19 cellular contexts compared by ENCODE assay signal in genomic region chr10:42640610-42641229, GRCh38. TPM values are rescaled to one million over a fixed set of nuclear protein-coding genes. Genes with fewer than 3 reads are reported as not detected.
DNase-seq lines count a peak whose midpoint lies in the region; ATAC-seq and TF ChIP-seq lines count a peak whose summit lies in the region.
"Had no signal": no experiment of that assay in that cellular context is flagged by ENCODE, and none has a peak within 500 bp of the region (broad histone marks: within the 10 kb centered on the region; RNA-seq: fewer than 3 reads in every experiment).

No MANE protein-coding gene starts in this region.

- H3K79me1 ChIP-seq in H9 (ENCODE audit: insufficient read depth, low read depth, low read length, poor library complexity, severe bottlenecking) = no peaks in the 10 kb centered on the region

- no peaks in the 10 kb centered on the region for H3K79me2 ChIP-seq in H9 (ENCODE audit: insufficient read depth, low read length)

- POLR2A ChIA-PET in RWPE1 (lab: Yijun Ruan, JAX; ENCODE audit: low non-redundant PET) = interaction anchor here (0.6 to 1.1 kb wide), 3 partner anchors 18 to 140 kb away, joined by 3 read pairs; no protein-coding TSS in a partner anchor

- no peak overlapping the region for H3K27ac ChIP-seq in H9 (ENCODE audit: insufficient read length, low read depth, low read length)
- peak overlapping the region; percentile 34; the same call in 1 of the 2 replicates for H3K27ac ChIP-seq in RWPE1
- H3K27ac ChIP-seq in esophagus squamous epithelium = peak overlapping the region in 3 of 4 donors; percentile 58 to 77 (median 68)
- peak overlapping the region in 1 of 2 donors; percentile 37 for H3K27ac ChIP-seq in prostate gland
- H3K27ac ChIP-seq: BLaER1, cardiac muscle cell had no signal

- intact Hi-C loops in esophagus squamous epithelium (cut with DNase I) (no loop called here), prostate gland (cut with DNase I) (no loop called here)

- H3K27ac Mint-ChIP-seq in H9 = no peak overlapping the region
- H3K27ac Mint-ChIP-seq: activated naive CD8-positive, alpha-beta T cell; memory B cell; stimulated activated naive B cell treated with anti-CD40 and anti-IgM and Interleukin-4, amounts not matched to agents 10 μg/mL and 1 μg/mL and 100 μg/mL, for 72 hours had no signal

- no peak overlapping the region for H3K4me2 ChIP-seq in H9 (ENCODE audit: insufficient read depth, insufficient read length, low read length)
- H3K4me2 ChIP-seq: BLaER1 had no signal

- H3K27me3 Mint-ChIP-seq in H9 (ENCODE audit: low read depth) = peaks cover 4% of the 10 kb centered on the region
- H3K27me3 Mint-ChIP-seq: activated naive CD8-positive, alpha-beta T cell; memory B cell; stimulated activated naive B cell treated with anti-CD40 and anti-IgM and Interleukin-4, amounts not matched to agents 10 μg/mL and 1 μg/mL and 100 μg/mL, for 72 hours had no signal

- no peak overlapping the region for H2AK5ac ChIP-seq in H9 (ENCODE audit: insufficient read length, low read length)

- H4K8ac ChIP-seq in H9 (replicated peaks; ENCODE audit: insufficient read length, low read depth, low read length) = no peak overlapping the region

- H3T11ph ChIP-seq in H9 (ENCODE audit: low read length) = no peak overlapping the region

- CTCF ChIA-PET in RWPE1 (lab: Yijun Ruan, JAX) = interaction anchor here (1.0 to 1.4 kb wide), 2 partner anchors 38 to 112 kb away, joined by 6 read pairs; no protein-coding TSS in a partner anchor

- TF ChIP-seq POLR2A in esophagus squamous epithelium (IDR thresholded peaks at IDR 0.05) = no peak
- TF ChIP-seq POLR2A in prostate gland (IDR thresholded peaks at IDR 0.05) = no peak

- DNase-seq in H9 (peak; percentile 45), RWPE1 (ENCODE audit: low spot score) (peak; percentile 85), esophagus squamous epithelium (lab: John Stamatoyannopoulos, UW) (no peak), prostate gland (ENCODE audit: low spot score) (peak; percentile 75), dedifferentiated amniotic fluid mesenchymal stem cell (ENCODE audit: extremely low spot score) (no peak), GM19238 (ENCODE audit: insufficient read length, low spot score) (no peak)
- no peak for DNase-seq in effector CD4-positive, alpha-beta T cell
- DNase-seq: activated CD4-positive, CD25-positive, alpha-beta regulatory T cell treated with anti-CD3 and anti-CD28 coated beads, Interleukin-2, amount 50 U/mL, for 72 hours; activated CD8-positive, alpha-beta memory T cell treated with anti-CD3 and anti-CD28 coated beads, Interleukin-2, amount 50 U/mL, for 48 hours; immature natural killer cell; NCI-H526 treated with DMSO at 0.1 percent for 48 hours; stimulated activated naive B cell treated with anti-CD40 and anti-IgM and Interleukin-4, amounts not matched to agents 10 μg/mL and 1 μg/mL and 100 μg/mL, for 72 hours; T-helper 2 cell had no signal

- H3K4me3 ChIP-seq in esophagus squamous epithelium (no peak overlapping the region), prostate gland (no peak overlapping the region)
- H3K4me3 ChIP-seq: BLaER1, cardiac muscle cell had no signal

- peaks cover 14 to 23% of the 10 kb centered on the region in 2 experiments for H3K9me3 Mint-ChIP-seq in H9
- H3K9me3 Mint-ChIP-seq: immature natural killer cell; memory B cell; stimulated activated naive B cell treated with anti-CD40 and anti-IgM and Interleukin-4, amounts not matched to agents 10 μg/mL and 1 μg/mL and 100 μg/mL, for 72 hours had no signal

- H4K20me1 ChIP-seq in H9 (ENCODE audit: control insufficient read depth, insufficient read depth, insufficient read length) = no peaks in the 10 kb centered on the region
- H4K20me1 ChIP-seq: BLaER1 had no signal

- H3K4me3 Mint-ChIP-seq in H9 = no peak overlapping the region
- H3K4me3 Mint-ChIP-seq: activated naive CD8-positive, alpha-beta T cell; memory B cell; stimulated activated naive B cell treated with anti-CD40 and anti-IgM and Interleukin-4, amounts not matched to agents 10 μg/mL and 1 μg/mL and 100 μg/mL, for 72 hours had no signal

- no peak overlapping the region for H2BK15ac ChIP-seq in H9 (ENCODE audit: low read depth, low read length)

- H4K5ac ChIP-seq in H9 (ENCODE audit: insufficient read length, low read depth, low read length) = no peak overlapping the region

- TF ChIP-seq CTCF in H9 (conservative IDR thresholded peaks at IDR 0.05) (no peak), RWPE1 (conservative IDR thresholded peaks at IDR 0.05; ENCODE audit: low read depth) (no peak), esophagus squamous epithelium (IDR thresholded peaks at IDR 0.05) (no peak), prostate gland (IDR thresholded peaks at IDR 0.05) (no peak)

- H3K14ac ChIP-seq in H9 (ENCODE audit: insufficient read depth, low read length) = no peak overlapping the region

- peaks cover 5 to 13% (median 12%) of the 10 kb centered on the region in 3 experiments for H3K36me3 Mint-ChIP-seq in H9 (ENCODE audit: insufficient read depth in 1 of 3, low read depth in 3 of 3)

- no peak overlapping the region for H2BK12ac ChIP-seq in H9 (ENCODE audit: insufficient read length, low read depth, low read length)

- no peak overlapping the region for H2AFZ ChIP-seq in H9 (ENCODE audit: low read length)

- no peak overlapping the region for H3K4ac ChIP-seq in H9 (ENCODE audit: low read depth, low read length)

- H3K4me1 Mint-ChIP-seq in H9 = peaks cover 10 to 15% of the 10 kb centered on the region in 2 experiments

- no peak for ATAC-seq in GM21529 (IDR thresholded peaks at IDR 0.05; ENCODE audit: unreplicated experiment)
- ATAC-seq: Right ventricle myocardium inferior; stimulated activated naive B cell treated with anti-CD40 and anti-IgM and Interleukin-4, amounts not matched to agents 10 μg/mL and 1 μg/mL and 100 μg/mL, for 72 hours had no signal

- H3K9ac ChIP-seq in H9 (ENCODE audit: extremely low read depth, insufficient read length, low read length) = no peak overlapping the region
- H3K9ac ChIP-seq: BLaER1 had no signal

- peaks cover 5% of the 10 kb centered on the region for H3K23me2 ChIP-seq in H9 (ENCODE audit: insufficient read length, low read depth, low read length, poor library complexity, severe bottlenecking)

- no peaks in the 10 kb centered on the region for H3K9me3 ChIP-seq in H9 (ENCODE audit: control insufficient read depth, low read depth, low read length)
- no peaks in the 10 kb centered on the region for H3K9me3 ChIP-seq in esophagus squamous epithelium
- H3K9me3 ChIP-seq in prostate gland = no peaks in the 10 kb centered on the region
- H3K9me3 ChIP-seq: BLaER1 had no signal

- H3K27me3 ChIP-seq in H9 (ENCODE audit: insufficient read depth, low read length) (no peaks in the 10 kb centered on the region), esophagus squamous epithelium (no peaks in the 10 kb centered on the region), prostate gland (replicated peaks; ENCODE audit: insufficient read depth) (no peaks in the 10 kb centered on the region)
- H3K27me3 ChIP-seq: BLaER1, cardiac muscle cell had no signal

- no peak overlapping the region for H2BK120ac ChIP-seq in H9 (ENCODE audit: low read depth, low read length, poor library complexity, severe bottlenecking)

- H3K23ac ChIP-seq in H9 (ENCODE audit: insufficient read length, low read depth, low read length) = no peak overlapping the region

- H3K36me3 ChIP-seq in esophagus squamous epithelium (peaks cover 0 to 10% (median 0%) of the 10 kb centered on the region in 3 donors), prostate gland (no peaks in the 10 kb centered on the region)
- H3K36me3 ChIP-seq: cardiac muscle cell had no signal

- H3K4me1 ChIP-seq in H9 (ENCODE audit: insufficient read depth, low read length) (no peaks in the 10 kb centered on the region), esophagus squamous epithelium (peaks cover 0 to 60% (median 3%) of the 10 kb centered on the region in 3 donors), prostate gland (replicated peaks) (no peaks in the 10 kb centered on the region)

- no peak overlapping the region for H3K18ac ChIP-seq in H9 (ENCODE audit: insufficient read length, low read depth, low read length)

- no CpG with 5 or more reads among the region's 8 CpGs for whole genome bisulfite sequencing in H9 (ENCODE audit: extremely low coverage, insufficient read length, low lambda C conversion rate)
- WGBS in esophagus squamous epithelium, 2 donors = 62 to 65% methylated on average over 8 of the region's 8 CpGs
- 57% methylated on average over 8 of the region's 8 CpGs for WGBS in prostate gland

- no peak overlapping the region for H2BK5ac ChIP-seq in H9 (ENCODE audit: insufficient read length, low read length)

- H4K91ac ChIP-seq in H9 (ENCODE audit: insufficient read length, low read depth, low read length) = no peak overlapping the region

- no peak overlapping the region for H2BK20ac ChIP-seq in H9 (ENCODE audit: low read depth, low read length, poor library complexity, severe bottlenecking)

- H3K56ac ChIP-seq in H9 (ENCODE audit: insufficient read length, low read depth, low read length) = no peak overlapping the region

RNA-seq across cellular contexts. Expression of gene ZNF33B, which starts 2.4 kb away (rescaled TPM):
- total RNA-seq in H9 (2021) (30.9 and 39.6 TPM in 2 replicates), esophagus squamous epithelium (10 to 100 TPM in 1 of 4 donors, 1 to 10 TPM in 3; 6.5 to 20.4 (median 8.4) TPM), prostate gland (10 to 100 TPM; 25.6 to 32.6 TPM)

Comparison
In these comparisons a context has a peak if more than half of its experiments do, and no peak if none do; other contexts are left out.
1. DNase-seq: peak in H9 (single experiment), RWPE1 (single experiment) and prostate gland (single experiment); none in esophagus squamous epithelium (single experiment), dedifferentiated amniotic fluid mesenchymal stem cell (single experiment), GM19238 (single experiment) and effector CD4-positive, alpha-beta T cell (single experiment).